In genomic region chr11:99256614-99257013, GRCh38 we compare ENCODE assay signal across 13 cellular contexts.
A peak's percentile ranks its signal among the peaks of the same experiment; 100 is the strongest.
DNase-seq lines count a peak whose midpoint lies in the region; ATAC-seq, FAIRE-seq and TF ChIP-seq lines count a peak whose summit lies in the region.
"Had no signal": no experiment of that assay in that cellular context is flagged by ENCODE, and none has a peak within 500 bp of the region (broad histone marks: within the 10 kb centered on the region; RNA-seq: fewer than 3 reads in every experiment).

No MANE protein-coding gene starts in this region.

- H3K14ac ChIP-seq in mesenchymal stem cell (ENCODE audit: low read length in 2 of 2) = no peak overlapping the region

- POLR2A ChIA-PET in A549 (lab: Yijun Ruan, JAX) = no interaction called here
- POLR2A ChIA-PET in HepG2 (lab: Yijun Ruan, JAX) = no interaction called here

- H3K4me2 ChIP-seq in A549 (peak overlapping the region; percentile 57), HepG2 (ENCODE audit: low read depth, low read length) (no peak overlapping the region), mesenchymal stem cell (ENCODE audit: low read length, poor library complexity, severe bottlenecking) (no peak overlapping the region)

- H4K91ac ChIP-seq in mesenchymal stem cell (ENCODE audit: low read length) = no peak overlapping the region

- H4K8ac ChIP-seq in mesenchymal stem cell (ENCODE audit: low read length) = no peak overlapping the region

- H3K4me3 ChIP-seq in A549 (no peak overlapping the region), HepG2 (replicated peaks in 1 of 3; ENCODE audit: insufficient read depth in 1 of 3, low read depth in 2 of 3, low read length in 3 of 3) (no peak overlapping the region), mesenchymal stem cell (ENCODE audit: insufficient read depth in 1 of 2, low read depth in 1 of 2, low read length in 2 of 2) (no peak overlapping the region)
- H3K4me3 ChIP-seq: BLaER1 treated with 17β-estradiol and CSF1 and Interleukin-3, amounts not matched to agents 10 nM and 100 nM had no signal

- H3K4me1 ChIP-seq in A549 (peaks cover 17% of the 10 kb centered on the region; the same call in 2 of the 3 replicates), HepG2 (ENCODE audit: insufficient read depth, low read length) (peaks cover 15% of the 10 kb centered on the region; the same call in 1 of the 2 replicates), mesenchymal stem cell (ENCODE audit: control insufficient read depth, insufficient read depth, low read depth, low read length) (no peaks in the 10 kb centered on the region)

- H3K4ac ChIP-seq in mesenchymal stem cell (ENCODE audit: low read depth in 1 of 2, low read length in 2 of 2) = no peak overlapping the region

- TF ChIP-seq CTCF in 22Rv1 (IDR thresholded peaks at IDR 0.05) (no peak), A549 (IDR thresholded peaks at IDR 0.05) (no peak), HepG2 (CRISPR knock-in tag; IDR thresholded peaks at IDR 0.05) (no peak)

- H3K9me3 ChIP-seq in A549 = no peaks in the 10 kb centered on the region
- no peaks in the 10 kb centered on the region for H3K9me3 ChIP-seq in HepG2 (ENCODE audit: low read length)
- no peaks in the 10 kb centered on the region for H3K9me3 ChIP-seq in mesenchymal stem cell (ENCODE audit: control insufficient read depth, low read length)
- H3K9me3 ChIP-seq: BLaER1 treated with 17β-estradiol and CSF1 and Interleukin-3, amounts not matched to agents 10 nM and 100 nM had no signal

- no peaks in the 10 kb centered on the region for H3K36me3 ChIP-seq in HepG2 (replicated peaks in 1 of 2; ENCODE audit: control insufficient read depth in 1 of 2, insufficient read depth in 2 of 2, low read length in 2 of 2)
- no peaks in the 10 kb centered on the region for H3K36me3 ChIP-seq in mesenchymal stem cell (ENCODE audit: control insufficient read depth in 1 of 2, insufficient read depth in 2 of 2, low read depth in 1 of 2, low read length in 2 of 2)
- H3K36me3 ChIP-seq: BLaER1 treated with 17β-estradiol and CSF1 and Interleukin-3, amounts not matched to agents 10 nM and 100 nM had no signal

- FAIRE-seq in A549 (lab: Jason Lieb, UNC) (no peak), frontal cortex (lab: Jason Lieb, UNC) (peak; percentile 37), HepG2 (lab: Jason Lieb, UNC) (no peak)

- intact Hi-C loops in HepG2 (cut with micrococcal nuclease; ENCODE audit: unreplicated experiment) = no loop called here

- H2BK5ac ChIP-seq in mesenchymal stem cell (ENCODE audit: low read depth, low read length, poor library complexity, severe bottlenecking) = no peak overlapping the region

- H2BK12ac ChIP-seq in mesenchymal stem cell (ENCODE audit: low read length in 2 of 2) = no peak overlapping the region

- peak overlapping the region; percentile 42 for H3K27ac ChIP-seq in 22Rv1
- no peak overlapping the region for H3K27ac ChIP-seq in A549
- no peak overlapping the region for H3K27ac ChIP-seq in HepG2 (ENCODE audit: extremely low read length, insufficient read depth, low read length)
- no peak overlapping the region for H3K27ac ChIP-seq in mesenchymal stem cell (ENCODE audit: low read length, poor library complexity, severe bottlenecking)
- H3K27ac ChIP-seq: BLaER1 treated with 17β-estradiol and CSF1 and Interleukin-3, amounts not matched to agents 10 nM and 100 nM had no signal

- DNase-seq in A549 (ENCODE audit: low read depth in 1 of 2, low spot score in 1 of 2) = no peak
- no peak for DNase-seq in frontal cortex (ENCODE audit: low spot score in 2 of 2)
- no peak for DNase-seq in HepG2 (ENCODE audit: low spot score)
- no peak for DNase-seq in HK-2 (ENCODE audit: unreplicated experiment)
- DNase-seq in mesenchymal stem cell = no peak
- no peak for DNase-seq in foreskin melanocyte
- DNase-seq: CD8-positive, alpha-beta T cell; DMS79 treated with DMSO at 0.1 percent for 48 hours; GOT3; H9; KBM-7 had no signal

- H2AK5ac ChIP-seq in mesenchymal stem cell (ENCODE audit: low read length, severe bottlenecking) = no peak overlapping the region

- H2BK15ac ChIP-seq in mesenchymal stem cell (ENCODE audit: low read depth, poor library complexity, severe bottlenecking) = no peak overlapping the region

- BruUV-seq in HepG2 (replicated peaks; lab: Mats Ljungman, UMichigan) = no TSS peak

- H3K79me1 ChIP-seq in mesenchymal stem cell (replicated peaks; ENCODE audit: low read length, poor library complexity, severe bottlenecking) = no peaks in the 10 kb centered on the region

- CTCF ChIA-PET in A549 (lab: Yijun Ruan, JAX) = no interaction called here
- CTCF ChIA-PET in HepG2 (lab: Yijun Ruan, JAX; ENCODE audit: low intra/inter-chr PET ratio, low total read pairs) = no interaction called here

- TF ChIP-seq POLR2A in A549 (IDR thresholded peaks at IDR 0.05; ENCODE audit: low read length) = no peak
- TF ChIP-seq POLR2A in HepG2 (IDR thresholded peaks at IDR 0.05; ENCODE audit: insufficient read depth in 1 of 2, low read depth in 2 of 2, low read length in 2 of 2) = no peak

- no peak overlapping the region for H3K18ac ChIP-seq in mesenchymal stem cell (ENCODE audit: low read depth in 1 of 2, low read length in 2 of 2)

- H2BK120ac ChIP-seq in mesenchymal stem cell (ENCODE audit: low read depth, low read length) = no peak overlapping the region

- H3K27me3 ChIP-seq in HepG2 (ENCODE audit: control insufficient read depth in 1 of 2, insufficient read depth in 2 of 2, low read length in 2 of 2) = no peaks in the 10 kb centered on the region
- no peaks in the 10 kb centered on the region for H3K27me3 ChIP-seq in mesenchymal stem cell (ENCODE audit: control insufficient read depth in 1 of 2, insufficient read depth in 1 of 2, low read length in 2 of 2)
- H3K27me3 ChIP-seq: BLaER1 treated with 17β-estradiol and CSF1 and Interleukin-3, amounts not matched to agents 10 nM and 100 nM had no signal

- TF ChIP-seq EP300 in A549 (IDR thresholded peaks at IDR 0.05) (no peak), HepG2 (IDR thresholded peaks at IDR 0.05; ENCODE audit: low read depth in 2 of 2, low read length in 2 of 2) (no peak), HepG2 (CRISPR knock-in tag; IDR thresholded peaks at IDR 0.05; ENCODE audit: borderline replicate concordance) (no peak)

- no peak overlapping the region for H3K23ac ChIP-seq in mesenchymal stem cell (ENCODE audit: low read length in 2 of 2)

- H4K20me1 ChIP-seq in HepG2 (ENCODE audit: insufficient read depth, low read length) = no peaks in the 10 kb centered on the region
- H4K20me1 ChIP-seq: BLaER1 treated with 17β-estradiol and CSF1 and Interleukin-3, amounts not matched to agents 10 nM and 100 nM had no signal

- no peak overlapping the region for H2AFZ ChIP-seq in HepG2 (ENCODE audit: low read length)
- no peak overlapping the region for H2AFZ ChIP-seq in mesenchymal stem cell (ENCODE audit: low read depth, low read length)

- in situ Hi-C loops in HepG2 (cut with HindIII; ENCODE audit: extremely low pct_ligation_motif_present, low pct_unique_long_range_greater_than_20kb) = no loop called here

- no peak for TF ChIP-seq RAD21 in A549 (conservative IDR thresholded peaks at IDR 0.05 in 1 of 2, IDR thresholded peaks at IDR 0.05 in 1 of 2)
- TF ChIP-seq RAD21 in HepG2 (CRISPR knock-in tag; IDR thresholded peaks at IDR 0.05) = no peak

- ATAC-seq in A549 (no peak), HepG2 (no peak)
- ATAC-seq: CD8-positive, alpha-beta T cell had no signal

- 87% methylated on average over 1 of the region's 1 CpG for WGBS in A549 (ENCODE audit: missing lambda C conversion rate)
- 12% methylated on average over 1 of the region's 1 CpG for WGBS in HepG2 (ENCODE audit: low lambda C conversion rate)
- WGBS in mesenchymal stem cell = 100% methylated on average over 1 of the region's 1 CpG

- no peak overlapping the region for H3K9ac ChIP-seq in HepG2 (ENCODE audit: insufficient read depth, low read depth, low read length)
- no peak overlapping the region for H3K9ac ChIP-seq in mesenchymal stem cell (ENCODE audit: low read length)
- H3K9ac ChIP-seq: BLaER1 treated with 17β-estradiol and CSF1 and Interleukin-3, amounts not matched to agents 10 nM and 100 nM had no signal

- no peaks in the 10 kb centered on the region for H3K79me2 ChIP-seq in HepG2 (ENCODE audit: insufficient read depth, low read length)

TF ChIP-seq in A549, 52 proteins besides CTCF, POLR2A, EP300 and RAD21:
- TF ChIP-seq CEBPB (IDR thresholded peaks at IDR 0.05) (peak in 1 of 2 experiments; percentile 70; a peak in 2 of 4 replicates), CBX2 (IDR thresholded peaks at IDR 0.05; ENCODE audit: borderline replicate concordance, low read depth) (no peak), ZNF302 (CRISPR knock-in tag; IDR thresholded peaks at IDR 0.05) (no peak), SREBF2 (IDR thresholded peaks at IDR 0.05) (no peak), ZFP36 (IDR thresholded peaks at IDR 0.05; ENCODE audit: borderline replicate concordance, partially characterized antibody) (no peak), HOXB13 (CRISPR knock-in tag; IDR thresholded peaks at IDR 0.05; ENCODE audit: low read depth) (no peak)

TF ChIP-seq in HepG2, 621 proteins besides CTCF, POLR2A, EP300 and RAD21:
- TF ChIP-seq KDM2A (CRISPR knock-in tag; IDR thresholded peaks at IDR 0.05; ENCODE audit: borderline replicate concordance, low read depth) (no peak), JUND (CRISPR knock-in tag; IDR thresholded peaks at IDR 0.05) (no peak), TRIM24 (CRISPR knock-in tag; IDR thresholded peaks at IDR 0.05) (no peak), CEBPB (IDR thresholded peaks at IDR 0.05; ENCODE audit: borderline replicate concordance, low read depth, low read length) (peak; percentile 84)
- TF ChIP-seq, protein P1, sequence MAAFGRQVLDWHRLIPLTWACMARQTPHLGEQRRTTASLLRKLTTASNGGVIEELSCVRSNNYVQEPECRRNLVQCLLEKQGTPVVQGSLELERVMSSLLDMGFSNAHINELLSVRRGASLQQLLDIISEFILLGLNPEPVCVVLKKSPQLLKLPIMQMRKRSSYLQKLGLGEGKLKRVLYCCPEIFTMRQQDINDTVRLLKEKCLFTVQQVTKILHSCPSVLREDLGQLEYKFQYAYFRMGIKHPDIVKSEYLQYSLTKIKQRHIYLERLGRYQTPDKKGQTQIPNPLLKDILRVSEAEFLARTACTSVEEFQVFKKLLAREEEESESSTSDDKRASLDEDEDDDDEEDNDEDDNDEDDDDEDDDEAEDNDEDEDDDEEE (CRISPR knock-in tag; IDR thresholded peaks at IDR 0.05) = no peak
TF ChIP-seq in HepG2: peak in this region for 1.
